Comparison of ENCODE assay signal across 1 cellular context in the genomic region with DNA sequence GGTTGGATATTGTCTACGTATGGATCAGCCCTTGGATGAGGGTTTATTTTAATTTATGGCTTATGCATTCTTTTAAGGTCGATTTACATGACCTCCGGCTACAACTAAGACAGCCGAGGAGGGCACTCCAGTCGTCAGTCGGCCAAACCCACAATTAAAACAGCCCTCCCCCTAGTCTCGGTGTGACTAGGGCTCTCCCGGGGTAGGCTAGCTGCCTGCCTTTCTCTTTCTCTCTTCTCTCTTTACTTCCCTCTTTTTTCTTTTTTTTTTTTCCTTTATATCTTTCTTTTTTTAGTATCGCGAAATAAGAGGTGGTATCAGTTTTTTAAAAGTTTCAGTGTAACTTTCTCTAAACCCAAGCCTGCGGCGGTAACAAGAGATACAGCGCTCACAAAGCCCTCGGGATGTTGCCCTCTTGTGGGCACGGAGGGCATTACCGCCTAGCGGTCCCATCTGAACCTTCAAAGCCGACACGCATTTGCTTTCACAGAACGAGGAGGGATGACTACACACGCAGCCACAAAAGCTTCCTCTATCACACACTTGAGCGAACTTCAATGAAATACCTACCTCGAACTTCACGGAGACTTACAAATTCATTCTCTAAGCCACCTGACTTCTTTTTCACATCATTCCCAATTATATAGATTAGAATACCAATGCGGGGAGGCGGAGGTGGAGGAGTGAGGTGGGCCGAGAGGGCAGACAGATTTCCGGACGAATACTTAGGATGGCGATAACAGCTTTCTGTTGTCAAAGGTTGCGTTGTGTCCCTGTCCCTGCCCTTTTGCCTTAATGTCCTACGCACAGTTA.
TF ChIP-seq lines count a peak whose summit lies in the region.

No MANE protein-coding gene starts in this region.

TF ChIP-seq in HEK293, 187 proteins besides CTCF, POLR2A, EP300 and RAD21 (continued from another document and continues in another):
- TF ChIP-seq, protein P1, sequence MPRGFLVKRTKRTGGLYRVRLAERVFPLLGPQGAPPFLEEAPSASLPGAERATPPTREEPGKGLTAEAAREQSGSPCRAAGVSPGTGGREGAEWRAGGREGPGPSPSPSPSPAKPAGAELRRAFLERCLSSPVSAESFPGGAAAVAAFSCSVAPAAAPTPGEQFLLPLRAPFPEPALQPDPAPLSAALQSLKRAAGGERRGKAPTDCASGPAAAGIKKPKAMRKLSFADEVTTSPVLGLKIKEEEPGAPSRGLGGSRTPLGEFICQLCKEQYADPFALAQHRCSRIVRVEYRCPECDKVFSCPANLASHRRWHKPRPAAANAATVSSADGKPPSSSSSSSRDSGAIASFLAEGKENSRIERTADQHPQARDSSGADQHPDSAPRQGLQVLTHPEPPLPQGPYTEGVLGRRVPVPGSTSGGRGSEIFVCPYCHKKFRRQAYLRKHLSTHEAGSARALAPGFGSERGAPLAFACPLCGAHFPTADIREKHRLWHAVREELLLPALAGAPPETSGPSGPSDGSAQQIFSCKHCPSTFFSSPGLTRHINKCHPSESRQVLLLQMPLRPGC (tag by site-specific recombination; IDR thresholded peaks at IDR 0.05) = no peak
- TF ChIP-seq ZNF350 (tag by site-specific recombination; IDR thresholded peaks at IDR 0.05) (no peak), ZNF660 (tag by site-specific recombination; IDR thresholded peaks at IDR 0.05) (peak; percentile 29; the same call in 1 of the 2 replicates), FEZF1 (tag by site-specific recombination; IDR thresholded peaks at IDR 0.05) (no peak), ZNF19 (tag by site-specific recombination; IDR thresholded peaks at IDR 0.05; ENCODE audit: low read depth) (no peak), ZNF580 (tag by site-specific recombination; IDR thresholded peaks at IDR 0.05) (peak; percentile 36; the same call in 1 of the 2 replicates), ZNF785 (tag by site-specific recombination; IDR thresholded peaks at IDR 0.05) (no peak), ZNF214 (tag by site-specific recombination; IDR thresholded peaks at IDR 0.05; ENCODE audit: borderline replicate concordance) (no peak), ZFP41 (tag by site-specific recombination; IDR thresholded peaks at IDR 0.05; ENCODE audit: borderline replicate concordance) (no peak), ZNF280D (tag by site-specific recombination; IDR thresholded peaks at IDR 0.05) (no peak), ZNF792 (tag by site-specific recombination; IDR thresholded peaks at IDR 0.05) (no peak), RBAK (tag by site-specific recombination; IDR thresholded peaks at IDR 0.05) (no peak), ZNF157 (tag by site-specific recombination; IDR thresholded peaks at IDR 0.05) (no peak), ZNF658 (tag by site-specific recombination; IDR thresholded peaks at IDR 0.05) (no peak), ZNF146 (tag by site-specific recombination; IDR thresholded peaks at IDR 0.05) (no peak), ZNF473 (tag by site-specific recombination; IDR thresholded peaks at IDR 0.05) (no peak), ZNF571 (tag by site-specific recombination; IDR thresholded peaks at IDR 0.05) (no peak), SETDB1 (IDR thresholded peaks at IDR 0.05; ENCODE audit: insufficient read length, low read length) (no peak), ZNF121 (tag by site-specific recombination; IDR thresholded peaks at IDR 0.05) (no peak), YY1 (tag by site-specific recombination; IDR thresholded peaks at IDR 0.05) (no peak), ZNF600 (tag by site-specific recombination; IDR thresholded peaks at IDR 0.05) (no peak), ZNF140 (tag by site-specific recombination; IDR thresholded peaks at IDR 0.05) (no peak), AEBP2 (tag by site-specific recombination; IDR thresholded peaks at IDR 0.05; ENCODE audit: borderline replicate concordance) (no peak), IKZF3 (tag by site-specific recombination; IDR thresholded peaks at IDR 0.05) (no peak), ZNF585B (tag by site-specific recombination; IDR thresholded peaks at IDR 0.05) (no peak), ZNF169 (tag by site-specific recombination; IDR thresholded peaks at IDR 0.05) (no peak), ZNF664 (tag by site-specific recombination; IDR thresholded peaks at IDR 0.05) (no peak), ZNF311 (tag by site-specific recombination; IDR thresholded peaks at IDR 0.05; ENCODE audit: borderline replicate concordance) (no peak), ZBTB20 (tag by site-specific recombination; IDR thresholded peaks at IDR 0.05) (no peak), ZNF24 (tag by site-specific recombination; IDR thresholded peaks at IDR 0.05) (0 out of 2 replicates have a peak, but pooled peaks have one; percentile 36)
- TF ChIP-seq, protein P2, sequence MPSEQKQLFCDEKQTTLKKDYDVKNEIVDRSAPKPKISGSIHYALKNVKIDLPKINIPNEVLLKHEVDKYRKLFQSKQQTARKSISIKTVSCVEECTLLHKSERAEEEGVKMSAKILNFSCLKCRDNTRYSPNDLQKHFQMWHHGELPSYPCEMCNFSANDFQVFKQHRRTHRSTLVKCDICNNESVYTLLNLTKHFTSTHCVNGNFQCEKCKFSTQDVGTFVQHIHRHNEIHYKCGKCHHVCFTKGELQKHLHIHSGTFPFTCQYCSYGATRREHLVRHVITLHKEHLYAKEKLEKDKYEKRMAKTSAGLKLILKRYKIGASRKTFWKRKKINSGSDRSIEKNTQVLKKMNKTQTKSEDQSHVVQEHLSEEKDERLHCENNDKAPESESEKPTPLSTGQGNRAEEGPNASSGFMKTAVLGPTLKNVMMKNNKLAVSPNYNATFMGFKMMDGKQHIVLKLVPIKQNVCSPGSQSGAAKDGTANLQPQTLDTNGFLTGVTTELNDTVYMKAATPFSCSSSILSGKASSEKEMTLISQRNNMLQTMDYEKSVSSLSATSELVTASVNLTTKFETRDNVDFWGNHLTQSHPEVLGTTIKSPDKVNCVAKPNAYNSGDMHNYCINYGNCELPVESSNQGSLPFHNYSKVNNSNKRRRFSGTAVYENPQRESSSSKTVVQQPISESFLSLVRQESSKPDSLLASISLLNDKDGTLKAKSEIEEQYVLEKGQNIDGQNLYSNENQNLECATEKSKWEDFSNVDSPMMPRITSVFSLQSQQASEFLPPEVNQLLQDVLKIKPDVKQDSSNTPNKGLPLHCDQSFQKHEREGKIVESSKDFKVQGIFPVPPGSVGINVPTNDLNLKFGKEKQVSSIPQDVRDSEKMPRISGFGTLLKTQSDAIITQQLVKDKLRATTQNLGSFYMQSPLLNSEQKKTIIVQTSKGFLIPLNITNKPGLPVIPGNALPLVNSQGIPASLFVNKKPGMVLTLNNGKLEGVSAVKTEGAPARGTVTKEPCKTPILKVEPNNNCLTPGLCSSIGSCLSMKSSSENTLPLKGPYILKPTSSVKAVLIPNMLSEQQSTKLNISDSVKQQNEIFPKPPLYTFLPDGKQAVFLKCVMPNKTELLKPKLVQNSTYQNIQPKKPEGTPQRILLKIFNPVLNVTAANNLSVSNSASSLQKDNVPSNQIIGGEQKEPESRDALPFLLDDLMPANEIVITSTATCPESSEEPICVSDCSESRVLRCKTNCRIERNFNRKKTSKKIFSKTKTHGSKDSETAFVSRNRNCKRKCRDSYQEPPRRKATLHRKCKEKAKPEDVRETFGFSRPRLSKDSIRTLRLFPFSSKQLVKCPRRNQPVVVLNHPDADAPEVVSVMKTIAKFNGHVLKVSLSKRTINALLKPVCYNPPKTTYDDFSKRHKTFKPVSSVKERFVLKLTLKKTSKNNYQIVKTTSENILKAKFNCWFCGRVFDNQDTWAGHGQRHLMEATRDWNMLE (tag by site-specific recombination; conservative IDR thresholded peaks at IDR 0.05; ENCODE audit: low read depth) = no peak
- TF ChIP-seq, protein P3, sequence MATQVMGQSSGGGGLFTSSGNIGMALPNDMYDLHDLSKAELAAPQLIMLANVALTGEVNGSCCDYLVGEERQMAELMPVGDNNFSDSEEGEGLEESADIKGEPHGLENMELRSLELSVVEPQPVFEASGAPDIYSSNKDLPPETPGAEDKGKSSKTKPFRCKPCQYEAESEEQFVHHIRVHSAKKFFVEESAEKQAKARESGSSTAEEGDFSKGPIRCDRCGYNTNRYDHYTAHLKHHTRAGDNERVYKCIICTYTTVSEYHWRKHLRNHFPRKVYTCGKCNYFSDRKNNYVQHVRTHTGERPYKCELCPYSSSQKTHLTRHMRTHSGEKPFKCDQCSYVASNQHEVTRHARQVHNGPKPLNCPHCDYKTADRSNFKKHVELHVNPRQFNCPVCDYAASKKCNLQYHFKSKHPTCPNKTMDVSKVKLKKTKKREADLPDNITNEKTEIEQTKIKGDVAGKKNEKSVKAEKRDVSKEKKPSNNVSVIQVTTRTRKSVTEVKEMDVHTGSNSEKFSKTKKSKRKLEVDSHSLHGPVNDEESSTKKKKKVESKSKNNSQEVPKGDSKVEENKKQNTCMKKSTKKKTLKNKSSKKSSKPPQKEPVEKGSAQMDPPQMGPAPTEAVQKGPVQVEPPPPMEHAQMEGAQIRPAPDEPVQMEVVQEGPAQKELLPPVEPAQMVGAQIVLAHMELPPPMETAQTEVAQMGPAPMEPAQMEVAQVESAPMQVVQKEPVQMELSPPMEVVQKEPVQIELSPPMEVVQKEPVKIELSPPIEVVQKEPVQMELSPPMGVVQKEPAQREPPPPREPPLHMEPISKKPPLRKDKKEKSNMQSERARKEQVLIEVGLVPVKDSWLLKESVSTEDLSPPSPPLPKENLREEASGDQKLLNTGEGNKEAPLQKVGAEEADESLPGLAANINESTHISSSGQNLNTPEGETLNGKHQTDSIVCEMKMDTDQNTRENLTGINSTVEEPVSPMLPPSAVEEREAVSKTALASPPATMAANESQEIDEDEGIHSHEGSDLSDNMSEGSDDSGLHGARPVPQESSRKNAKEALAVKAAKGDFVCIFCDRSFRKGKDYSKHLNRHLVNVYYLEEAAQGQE (tag by site-specific recombination; IDR thresholded peaks at IDR 0.05) = no peak
- TF ChIP-seq, protein P4, sequence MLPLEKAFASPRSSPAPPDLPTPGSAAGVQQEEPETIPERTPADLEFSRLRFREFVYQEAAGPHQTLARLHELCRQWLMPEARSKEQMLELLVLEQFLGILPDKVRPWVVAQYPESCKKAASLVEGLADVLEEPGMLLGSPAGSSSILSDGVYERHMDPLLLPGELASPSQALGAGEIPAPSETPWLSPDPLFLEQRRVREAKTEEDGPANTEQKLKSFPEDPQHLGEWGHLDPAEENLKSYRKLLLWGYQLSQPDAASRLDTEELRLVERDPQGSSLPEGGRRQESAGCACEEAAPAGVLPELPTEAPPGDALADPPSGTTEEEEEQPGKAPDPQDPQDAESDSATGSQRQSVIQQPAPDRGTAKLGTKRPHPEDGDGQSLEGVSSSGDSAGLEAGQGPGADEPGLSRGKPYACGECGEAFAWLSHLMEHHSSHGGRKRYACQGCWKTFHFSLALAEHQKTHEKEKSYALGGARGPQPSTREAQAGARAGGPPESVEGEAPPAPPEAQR (tag by site-specific recombination; IDR thresholded peaks at IDR 0.05) = no peak
- TF ChIP-seq, protein P5, sequence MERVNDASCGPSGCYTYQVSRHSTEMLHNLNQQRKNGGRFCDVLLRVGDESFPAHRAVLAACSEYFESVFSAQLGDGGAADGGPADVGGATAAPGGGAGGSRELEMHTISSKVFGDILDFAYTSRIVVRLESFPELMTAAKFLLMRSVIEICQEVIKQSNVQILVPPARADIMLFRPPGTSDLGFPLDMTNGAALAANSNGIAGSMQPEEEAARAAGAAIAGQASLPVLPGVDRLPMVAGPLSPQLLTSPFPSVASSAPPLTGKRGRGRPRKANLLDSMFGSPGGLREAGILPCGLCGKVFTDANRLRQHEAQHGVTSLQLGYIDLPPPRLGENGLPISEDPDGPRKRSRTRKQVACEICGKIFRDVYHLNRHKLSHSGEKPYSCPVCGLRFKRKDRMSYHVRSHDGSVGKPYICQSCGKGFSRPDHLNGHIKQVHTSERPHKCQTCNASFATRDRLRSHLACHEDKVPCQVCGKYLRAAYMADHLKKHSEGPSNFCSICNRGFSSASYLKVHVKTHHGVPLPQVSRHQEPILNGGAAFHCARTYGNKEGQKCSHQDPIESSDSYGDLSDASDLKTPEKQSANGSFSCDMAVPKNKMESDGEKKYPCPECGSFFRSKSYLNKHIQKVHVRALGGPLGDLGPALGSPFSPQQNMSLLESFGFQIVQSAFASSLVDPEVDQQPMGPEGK (tag by site-specific recombination; IDR thresholded peaks at IDR 0.05) = peak; percentile 26; the same call in 1 of the 2 replicates
